Comparison of ENCODE assay signal across 13 cellular contexts in the genomic region with DNA sequence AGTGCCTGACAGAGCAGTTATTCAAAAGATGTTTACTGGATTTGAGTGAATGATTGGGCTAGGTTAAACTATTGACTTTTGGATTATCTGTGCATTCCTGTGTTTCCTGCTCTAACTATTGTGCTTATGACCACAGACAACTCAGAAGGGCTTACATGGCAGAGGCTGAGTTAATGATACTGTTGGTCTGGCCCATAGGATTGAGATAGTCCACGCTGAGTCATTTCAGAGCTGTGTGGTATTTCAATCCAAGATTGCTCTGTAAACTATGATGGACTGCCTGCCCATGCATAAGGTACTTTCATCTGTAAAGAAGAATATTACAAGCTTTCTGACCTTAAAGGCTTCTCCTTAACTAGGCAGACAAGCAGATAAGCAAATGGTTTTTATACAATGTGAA. TPM values are rescaled to one million over a fixed set of nuclear protein-coding genes. Genes with fewer than 3 reads are reported as not detected.
DNase-seq lines count a peak whose midpoint lies in the region; ATAC-seq lines count a peak whose summit lies in the region.
"Had no signal": no experiment of that assay in that cellular context is flagged by ENCODE, and none has a peak within 500 bp of the region (broad histone marks: within the 10 kb centered on the region; RNA-seq: fewer than 3 reads in every experiment).

No MANE protein-coding gene starts in this region.

- ATAC-seq in GM19452 (IDR thresholded peaks at IDR 0.05; ENCODE audit: unreplicated experiment) (peak; percentile 78), esophagus mucosa (peak; percentile 48), HG03139 (IDR thresholded peaks at IDR 0.05; ENCODE audit: unreplicated experiment) (no peak)

- peak; percentile 93 for DNase-seq in NCI-H226
- peak; percentile 40 for DNase-seq in stromal cell of bone marrow (ENCODE audit: low read depth)
- no peak for DNase-seq in NCI-H526 treated with DMSO at 0.1 percent for 48 hours (lab: John Stamatoyannopoulos, UW)
- DNase-seq in GF-D8 (lab: John Stamatoyannopoulos, UW), result no peak
- DNase-seq: activated CD4-positive, CD25-positive, alpha-beta regulatory T cell treated with anti-CD3 and anti-CD28 coated beads, Interleukin-2, amount 50 U/mL, for 72 hours; activated effector memory CD4-positive, alpha-beta T cell treated with Interleukin-2 at 50 U/mL for 16 hours; dermis blood vessel endothelial cell; H9; NCI-H2029; stimulated activated naive CD4-positive, alpha-beta T cell had no signal

RNA-seq across cellular contexts. Expression of a gene that starts 49.1 kb away (rescaled TPM):
- 3.5 TPM for total RNA-seq in esophagus mucosa
- total RNA-seq: dermis blood vessel endothelial cell had no signal

Comparison
In these comparisons a context has a peak if more than half of its experiments do, and no peak if none do; other contexts are left out.
1. DNase-seq: peak in NCI-H226 (single experiment) and stromal cell of bone marrow (single experiment); none in NCI-H526 treated with DMSO at 0.1 percent for 48 hours (single experiment) and GF-D8 (single experiment).